Comparison of ENCODE assay signal across 1 cellular context in genomic region chr2:27217173-27218121, GRCh38.
TF ChIP-seq lines count a peak whose summit lies in the region.

Gene CAD (plus strand): TSS chr2:27217369. CDS start chr2:27217552, 183 bp downstream.

TF ChIP-seq in A549, 52 proteins besides CTCF, POLR2A, EP300 and RAD21 (continued from another document):
- 0 out of 2 replicates have a peak, but pooled peaks have one; percentile 38 for TF ChIP-seq ATOH8 (CRISPR knock-in tag; IDR thresholded peaks at IDR 0.05; ENCODE audit: low read depth)
- peak; percentile 90 for TF ChIP-seq BCL3 (IDR thresholded peaks at IDR 0.05)
- no peak for TF ChIP-seq HOXA7 (CRISPR knock-in tag; IDR thresholded peaks at IDR 0.05)
- TF ChIP-seq USF2 (IDR thresholded peaks at IDR 0.05): peak; percentile 93
- no peak for TF ChIP-seq CHD4 (IDR thresholded peaks at IDR 0.05; ENCODE audit: borderline replicate concordance)
- peak; percentile 99 for TF ChIP-seq MYC (IDR thresholded peaks at IDR 0.05; ENCODE audit: borderline replicate concordance, low read length)
- TF ChIP-seq MAX (IDR thresholded peaks at IDR 0.05): peak; percentile 100
- TF ChIP-seq CHD2 (IDR thresholded peaks at IDR 0.05; ENCODE audit: low read length, partially characterized antibody): no peak
